Comparison of ENCODE assay signal across 8 cellular contexts in the genomic region with DNA sequence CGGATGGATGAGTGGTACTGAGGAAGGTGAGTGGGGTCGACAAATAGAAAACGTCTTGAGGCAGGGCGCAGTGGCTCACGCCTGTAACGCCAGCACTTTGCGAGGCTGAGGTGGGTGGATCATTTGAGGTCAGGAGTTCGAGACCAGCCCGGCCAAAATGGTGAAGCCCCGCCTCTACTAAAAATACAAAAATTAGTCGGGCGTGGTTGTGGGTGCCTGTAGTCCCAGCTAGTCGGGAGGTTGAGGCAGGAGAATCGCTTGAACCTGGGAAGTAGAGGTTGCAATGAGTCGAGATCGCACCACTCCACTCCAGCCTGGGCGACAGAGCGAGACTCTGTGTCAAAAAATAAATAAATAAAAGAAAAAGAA. TPM values are rescaled to one million over a fixed set of nuclear protein-coding genes. Genes with fewer than 3 reads are reported as not detected.
DNase-seq lines count a peak whose midpoint lies in the region; ATAC-seq, FAIRE-seq and TF ChIP-seq lines count a peak whose summit lies in the region.
"Not testable (repeated sequence)": the region's sequence is repeated elsewhere in the genome, so short reads cannot be mapped to it uniquely, and the experiment has no call there.

No MANE protein-coding gene starts in this region.

- H3K27ac ChIP-seq in CD8-positive, alpha-beta T cell (ENCODE audit: low read depth, low read length); endothelial cell of umbilical vein (ENCODE audit: insufficient read depth, low read depth, low read length): not testable (repeated sequence)
- H3K27ac ChIP-seq in HepG2 (ENCODE audit: extremely low read length, insufficient read depth, low read length) (peak overlapping the region; percentile 51), parathyroid adenoma (peak overlapping the region; percentile 99), testis (peak overlapping the region; percentile 64 to 74)

- peaks cover 45% of the 10 kb centered on the region for H3K27me3 ChIP-seq in CD8-positive, alpha-beta T cell (ENCODE audit: insufficient read depth, low read length)
- H3K27me3 ChIP-seq in endothelial cell of umbilical vein (ENCODE audit: control insufficient read depth in 2 of 2, insufficient read depth in 2 of 2, low read length in 2 of 2), result peaks cover 32 to 35% of the 10 kb centered on the region in 2 experiments
- H3K27me3 ChIP-seq in HepG2 (ENCODE audit: control insufficient read depth in 1 of 2, insufficient read depth in 2 of 2, low read length in 2 of 2); parathyroid adenoma (ENCODE audit: control insufficient read depth, insufficient read depth, low read length); testis: not testable (repeated sequence)

- H2AFZ ChIP-seq in endothelial cell of umbilical vein (ENCODE audit: low read depth, low read length) (peak overlapping the region; percentile 90), parathyroid adenoma (peak overlapping the region; percentile 43)
- not testable (repeated sequence) for H2AFZ ChIP-seq in HepG2 (ENCODE audit: low read length)

- H3K4me2 ChIP-seq in endothelial cell of umbilical vein (ENCODE audit: insufficient read depth, low read length) (peak overlapping the region; percentile 72), HepG2 (ENCODE audit: low read depth, low read length) (peak overlapping the region; percentile 99), parathyroid adenoma (ENCODE audit: low read length) (peak overlapping the region; percentile 71)

- H3K36me3 Mint-ChIP-seq in CD8-positive, alpha-beta T cell; IgD-negative memory B cell: not testable (repeated sequence)
- H3K36me3 Mint-ChIP-seq in activated B cell treated with CpG ODN at 0.5 μM for 24 hours (ENCODE audit: low read depth), result peaks cover 20% of the 10 kb centered on the region
- H3K36me3 Mint-ChIP-seq in activated naive CD8-positive, alpha-beta T cell treated with anti-CD3 and anti-CD28 coated beads, Interleukin-2, amount 50 U/mL, for 24 hours (ENCODE audit: low read depth), result peaks cover 13% of the 10 kb centered on the region

- dilution Hi-C loops in endothelial cell of umbilical vein (cut with MboI; ENCODE audit: extremely low pct_ligation_motif_present, low sequenced_read_pairs), result not testable (repeated sequence)

- H3K4me1 ChIP-seq in CD8-positive, alpha-beta T cell (ENCODE audit: insufficient read depth, low read length), result peaks cover 59% of the 10 kb centered on the region
- not testable (repeated sequence) for H3K4me1 ChIP-seq in endothelial cell of umbilical vein (ENCODE audit: control insufficient read depth, extremely low read depth, insufficient read depth, low read length)
- peaks cover 66% of the 10 kb centered on the region for H3K4me1 ChIP-seq in HepG2 (ENCODE audit: insufficient read depth, low read length)
- peaks cover 20% of the 10 kb centered on the region for H3K4me1 ChIP-seq in parathyroid adenoma
- H3K4me1 ChIP-seq in testis, result peaks cover 24% of the 10 kb centered on the region

- TF ChIP-seq RAD21 in HepG2 (CRISPR knock-in tag; IDR thresholded peaks at IDR 0.05), result not testable (repeated sequence)

- H3K4me3 ChIP-seq in CD8-positive, alpha-beta T cell (ENCODE audit: low read depth, low read length), result not testable (repeated sequence)
- H3K4me3 ChIP-seq in endothelial cell of umbilical vein (replicated peaks in 1 of 3; ENCODE audit: insufficient read depth in 1 of 3, low read depth in 1 of 3, low read length in 3 of 3) (peak overlapping the region in 1 of 3 experiments; percentile 42), HepG2 (replicated peaks in 1 of 3; ENCODE audit: insufficient read depth in 1 of 3, low read depth in 2 of 3, low read length in 3 of 3) (peak overlapping the region; percentile 51 to 80 (median 54)), parathyroid adenoma (ENCODE audit: low read depth, low read length) (peak overlapping the region; percentile 42), testis (peak overlapping the region in 1 of 2 donors; percentile 26)

- in situ Hi-C loops in HepG2 (cut with HindIII; ENCODE audit: extremely low pct_ligation_motif_present, low pct_unique_long_range_greater_than_20kb), result loop anchor here (5.0 kb wide), 1 partner anchor 68 kb away; no protein-coding TSS in a partner anchor

- not testable (repeated sequence) for H3K27ac Mint-ChIP-seq in CD8-positive, alpha-beta T cell
- H3K27ac Mint-ChIP-seq in IgD-negative memory B cell, result peak overlapping the region; percentile 28 to 95 (median 94)
- H3K27ac Mint-ChIP-seq in activated B cell treated with CpG ODN at 0.5 μM for 24 hours, result peak overlapping the region; percentile 98
- H3K27ac Mint-ChIP-seq in activated naive CD8-positive, alpha-beta T cell treated with anti-CD3 and anti-CD28 coated beads, Interleukin-2, amount 50 U/mL, for 24 hours, result peak overlapping the region; percentile 35

- not testable (repeated sequence) for H3K79me2 ChIP-seq in endothelial cell of umbilical vein (ENCODE audit: control insufficient read depth, insufficient read depth, low read length); HepG2 (ENCODE audit: insufficient read depth, low read length); parathyroid adenoma

- not testable (repeated sequence) for H3K9me3 ChIP-seq in CD8-positive, alpha-beta T cell (ENCODE audit: low read length); endothelial cell of umbilical vein (replicated peaks; ENCODE audit: control insufficient read depth, insufficient read depth, low read length); HepG2 (ENCODE audit: low read length); parathyroid adenoma (ENCODE audit: control insufficient read depth, low read length); testis

- TF ChIP-seq POLR2A in endothelial cell of umbilical vein (IDR thresholded peaks at IDR 0.05; ENCODE audit: low read depth, low read length); HepG2 (IDR thresholded peaks at IDR 0.05; ENCODE audit: insufficient read depth in 1 of 2, low read depth in 2 of 2, low read length in 2 of 2); testis (IDR thresholded peaks at IDR 0.05): not testable (repeated sequence)

- intact Hi-C loops in CD8-positive, alpha-beta T cell (cut with DNase I, micrococcal nuclease), result loop anchor here in 1 of 2 experiments (2.0 to 10.0 kb wide), 3 partner anchors 55 to 365 kb away; a partner anchor contains a TSS
- intact Hi-C loops in activated B cell treated with CpG ODN at 0.5 μM for 24 hours (cut with micrococcal nuclease), result loop anchor here (1.0 to 5.0 kb wide), 12 partner anchors 11 to 878 kb away; a partner anchor contains a TSS
- intact Hi-C loops in endothelial cell of umbilical vein (cut with micrococcal nuclease), result loop anchor here (1.0 to 5.0 kb wide), 4 partner anchors 27 to 392 kb away; a partner anchor contains a TSS
- intact Hi-C loops in HepG2 (cut with micrococcal nuclease; ENCODE audit: unreplicated experiment), result loop anchor here (5.0 kb wide), 1 partner anchor 68 kb away; no protein-coding TSS in a partner anchor
- intact Hi-C loops in testis (cut with DNase I; ENCODE audit: low total_unique reads), result not testable (repeated sequence)

- not testable (repeated sequence) for FAIRE-seq in endothelial cell of umbilical vein (lab: Jason Lieb, UNC); HepG2 (lab: Jason Lieb, UNC)

- TF ChIP-seq CTCF in CD8-positive, alpha-beta T cell (IDR thresholded peaks at IDR 0.05); activated B cell treated with CpG ODN at 0.5 μM for 24 hours (IDR thresholded peaks at IDR 0.05); endothelial cell of umbilical vein (IDR thresholded peaks at IDR 0.05; ENCODE audit: extremely low read depth in 1 of 2, insufficient read depth in 1 of 2, low read depth in 1 of 2, low read length in 2 of 2); HepG2 (CRISPR knock-in tag; IDR thresholded peaks at IDR 0.05); parathyroid adenoma (IDR thresholded peaks at IDR 0.05); testis (IDR thresholded peaks at IDR 0.05): not testable (repeated sequence)

- not testable (repeated sequence) for H4K20me1 ChIP-seq in endothelial cell of umbilical vein (replicated peaks; ENCODE audit: control insufficient read depth, extremely low read depth, insufficient read depth, low read length); HepG2 (ENCODE audit: insufficient read depth, low read length)

- peaks cover 59% of the 10 kb centered on the region for H3K4me1 Mint-ChIP-seq in CD8-positive, alpha-beta T cell (ENCODE audit: low read depth)
- H3K4me1 Mint-ChIP-seq in IgD-negative memory B cell (peaks cover 18 to 50% (median 47%) of the 10 kb centered on the region in 3 donors), activated B cell treated with CpG ODN at 0.5 μM for 24 hours (peaks cover 78% of the 10 kb centered on the region)
- H3K4me1 Mint-ChIP-seq in activated naive CD8-positive, alpha-beta T cell treated with anti-CD3 and anti-CD28 coated beads, Interleukin-2, amount 50 U/mL, for 24 hours, result peaks cover 59% of the 10 kb centered on the region

- POLR2A ChIA-PET in CD8-positive, alpha-beta T cell (lab: Charles Lee); endothelial cell of umbilical vein (lab: Charles Lee): not testable (repeated sequence)
- POLR2A ChIA-PET in activated B cell treated with CpG ODN at 0.5 μM for 24 hours (lab: Charles Lee) (interaction anchor here (0.9 to 10.6 kb wide), 14 partner anchors 14 to 488 kb away, joined by 3 to 408 read pairs (median 11); a partner anchor contains a TSS), HepG2 (lab: Yijun Ruan, JAX) (interaction anchor here (1.0 to 1.7 kb wide), 9 partner anchors 16 to 182 kb away, joined by 3 to 10 read pairs (median 4); a partner anchor contains a TSS)

- not testable (repeated sequence) for DNase-seq in CD8-positive, alpha-beta T cell; activated B cell treated with CpG ODN at 0.5 μM for 24 hours; activated naive CD8-positive, alpha-beta T cell treated with anti-CD3 and anti-CD28 coated beads, Interleukin-2, amount 50 U/mL, for 24 hours; endothelial cell of umbilical vein (ENCODE audit: low read depth, low spot score); HepG2 (ENCODE audit: low spot score); testis

- CTCF ChIA-PET in CD8-positive, alpha-beta T cell (lab: Charles Lee); HepG2 (lab: Yijun Ruan, JAX; ENCODE audit: low intra/inter-chr PET ratio, low total read pairs): not testable (repeated sequence)
- CTCF ChIA-PET in activated B cell treated with CpG ODN at 0.5 μM for 24 hours (lab: Charles Lee), result interaction anchor here (1.0 to 2.1 kb wide), 3 partner anchors 9 to 28 kb away, joined by 3 to 20 read pairs (median 4); no protein-coding TSS in a partner anchor
- CTCF ChIA-PET in endothelial cell of umbilical vein (lab: Charles Lee), result interaction anchor here (2.6 kb wide), 1 partner anchor 28 kb away, joined by 48 read pairs; no protein-coding TSS in a partner anchor

- not testable (repeated sequence) for BruUV-seq in endothelial cell of umbilical vein (replicated peaks; lab: Mats Ljungman, UMichigan); HepG2 (replicated peaks; lab: Mats Ljungman, UMichigan)

- peak overlapping the region; percentile 69 for H3K4me3 Mint-ChIP-seq in CD8-positive, alpha-beta T cell
- peak overlapping the region; percentile 84 to 95 (median 90) for H3K4me3 Mint-ChIP-seq in IgD-negative memory B cell
- H3K4me3 Mint-ChIP-seq in activated B cell treated with CpG ODN at 0.5 μM for 24 hours, result peak overlapping the region; percentile 93
- H3K4me3 Mint-ChIP-seq in activated naive CD8-positive, alpha-beta T cell treated with anti-CD3 and anti-CD28 coated beads, Interleukin-2, amount 50 U/mL, for 24 hours, result peak overlapping the region; percentile 73

- H3K9me1 ChIP-seq in endothelial cell of umbilical vein (replicated peaks; ENCODE audit: control insufficient read depth, extremely low read depth, insufficient read depth, low read length), result not testable (repeated sequence)

- WGBS in HepG2 (ENCODE audit: low lambda C conversion rate), result 31% methylated on average over 17 of the region's 18 CpGs
- 10 to 12% methylated on average over 18 of the region's 18 CpGs for WGBS in testis, 2 donors

- not testable (repeated sequence) for TF ChIP-seq EP300 in HepG2 (IDR thresholded peaks at IDR 0.05; ENCODE audit: low read depth in 2 of 2, low read length in 2 of 2); HepG2 (CRISPR knock-in tag; IDR thresholded peaks at IDR 0.05; ENCODE audit: borderline replicate concordance)

- H3K27me3 Mint-ChIP-seq in CD8-positive, alpha-beta T cell (ENCODE audit: low read depth), result peaks cover 63% of the 10 kb centered on the region
- H3K27me3 Mint-ChIP-seq in IgD-negative memory B cell, result peaks cover 10% of the 10 kb centered on the region
- not testable (repeated sequence) for H3K27me3 Mint-ChIP-seq in activated B cell treated with CpG ODN at 0.5 μM for 24 hours
- peaks cover 67% of the 10 kb centered on the region for H3K27me3 Mint-ChIP-seq in activated naive CD8-positive, alpha-beta T cell treated with anti-CD3 and anti-CD28 coated beads, Interleukin-2, amount 50 U/mL, for 24 hours

- not testable (repeated sequence) for H3K9me3 Mint-ChIP-seq in CD8-positive, alpha-beta T cell; IgD-negative memory B cell; activated B cell treated with CpG ODN at 0.5 μM for 24 hours; activated naive CD8-positive, alpha-beta T cell treated with anti-CD3 and anti-CD28 coated beads, Interleukin-2, amount 50 U/mL, for 24 hours

- not testable (repeated sequence) for H3K9ac ChIP-seq in endothelial cell of umbilical vein (replicated peaks; ENCODE audit: extremely low read depth, insufficient read depth, low read length); parathyroid adenoma
- peak overlapping the region; percentile 58; the same call in 1 of the 2 replicates for H3K9ac ChIP-seq in HepG2 (ENCODE audit: insufficient read depth, low read depth, low read length)

- H3K36me3 ChIP-seq in CD8-positive, alpha-beta T cell (ENCODE audit: insufficient read depth, low read length); endothelial cell of umbilical vein (ENCODE audit: control insufficient read depth in 2 of 2, extremely low read depth in 1 of 2, insufficient read depth in 2 of 2, low read length in 2 of 2); HepG2 (replicated peaks in 1 of 2; ENCODE audit: control insufficient read depth in 1 of 2, insufficient read depth in 2 of 2, low read length in 2 of 2); parathyroid adenoma (ENCODE audit: control insufficient read depth, insufficient read depth, low read length); testis (ENCODE audit: low read depth, missing control alignments): not testable (repeated sequence)

- not testable (repeated sequence) for ATAC-seq in CD8-positive, alpha-beta T cell; activated B cell treated with CpG ODN at 0.5 μM for 24 hours (ENCODE audit: low read depth); activated naive CD8-positive, alpha-beta T cell treated with anti-CD3 and anti-CD28 coated beads, Interleukin-2, amount 50 U/mL, for 24 hours; HepG2

RNA-seq across cellular contexts. Expression of a gene that starts 0.7 kb away (rescaled TPM):
- under 1 TPM; 0.08 to 0.39 TPM for total RNA-seq in CD8-positive, alpha-beta T cell
- polyA plus RNA-seq in IgD-negative memory B cell (not detected), endothelial cell of umbilical vein (0.22 and 0.30 TPM in 2 replicates), HepG2 (2011; rRNA removed) (1.6 and 1.7 TPM in 2 replicates), testis (ENCODE audit: insufficient read depth, low read depth, low replicate concordance) (7.7 TPM)
- total RNA-seq in activated B cell treated with CpG ODN at 0.5 μM for 24 hours (34.5 and 44.3 TPM in 2 replicates), endothelial cell of umbilical vein (0.76 and 0.91 TPM in 2 replicates), HepG2 (2016; rRNA removed; fragmentation: Illumina TruSeq; extraction: Trizol) (0.24 and 0.29 TPM in 2 replicates), testis (10 to 100 TPM in 1 of 2 donors, 1 to 10 TPM in 1; 6.9 to 16.0 TPM)
- 0.13 TPM in 2 replicates for polyA plus RNA-seq in endothelial cell of umbilical vein (2011; cell fraction: cytosol; rRNA removed)
- 0.92 and 0.99 TPM in 2 replicates for polyA plus RNA-seq in endothelial cell of umbilical vein (2011; cell fraction: nucleus; rRNA removed)
- polyA plus RNA-seq in endothelial cell of umbilical vein (2012), result 0.60 and 1.2 TPM in 2 replicates
- 0.30 and 0.53 TPM in 2 replicates for polyA minus RNA-seq in endothelial cell of umbilical vein
- polyA minus RNA-seq in endothelial cell of umbilical vein (2011; cell fraction: cytosol; rRNA and poly(A)+ RNA removed), result not detected
- polyA minus RNA-seq in endothelial cell of umbilical vein (2011; cell fraction: nucleus; rRNA and poly(A)+ RNA removed), result 0.53 and 0.72 TPM in 2 replicates
- 0.09 and 0.20 TPM in 2 replicates for total RNA-seq in HepG2 (2016; cell fraction: cytosol; rRNA removed; fragmentation: Illumina TruSeq; extraction: Trizol; ENCODE audit: low read depth)
- total RNA-seq in HepG2 (2016; cell fraction: insoluble cytoplasmic fraction; rRNA removed; fragmentation: Illumina TruSeq; extraction: Trizol), result 0.10 and 0.35 TPM in 2 replicates
- total RNA-seq in HepG2 (2016; cell fraction: membrane; rRNA removed; fragmentation: Illumina TruSeq; extraction: Trizol), result 0.34 TPM in 2 replicates
- 0.66 and 0.81 TPM in 2 replicates for total RNA-seq in HepG2 (2016; cell fraction: nucleus; rRNA removed; fragmentation: Illumina TruSeq; extraction: Trizol)
- 0.29 and 0.46 TPM in 2 replicates for polyA plus RNA-seq in HepG2 (2011; cell fraction: cytosol; rRNA removed)
- polyA plus RNA-seq in HepG2 (2011; cell fraction: nucleus; rRNA removed), result 13.3 and 15.9 TPM in 2 replicates
- polyA plus RNA-seq in HepG2 (2012), result 2.6 and 3.4 TPM in 2 replicates
- polyA plus RNA-seq in HepG2 (2016; cell fraction: cytosol; fragmentation: Illumina TruSeq; extraction: Trizol; ENCODE audit: low read depth), result 0.17 and 0.27 TPM in 2 replicates
- polyA plus RNA-seq in HepG2 (2016; cell fraction: insoluble cytoplasmic fraction; fragmentation: Illumina TruSeq; extraction: Trizol; ENCODE audit: low read depth), result 1.1 and 1.3 TPM in 2 replicates
- 0.78 and 1.2 TPM in 2 replicates for polyA plus RNA-seq in HepG2 (2016; cell fraction: membrane; fragmentation: Illumina TruSeq; extraction: Trizol; ENCODE audit: low read depth)
- 9.8 and 11.7 TPM in 2 replicates for polyA plus RNA-seq in HepG2 (2016; cell fraction: nucleus; fragmentation: Illumina TruSeq; extraction: Trizol; ENCODE audit: insufficient read depth, low read depth)
- 4.0 TPM in 1 of 2 replicates, not detected in the other for polyA minus RNA-seq in HepG2 (2011; rRNA and poly(A)+ RNA removed; ENCODE audit: low replicate concordance)
- polyA minus RNA-seq in HepG2 (2011; cell fraction: cytosol; rRNA and poly(A)+ RNA removed), result 0.62 and 0.79 TPM in 2 replicates
- 4.2 and 4.6 TPM in 2 replicates for polyA minus RNA-seq in HepG2 (2011; cell fraction: nucleus; rRNA and poly(A)+ RNA removed)

RNA-seq across cellular contexts. Expression of a gene that starts 35.5 kb away (rescaled TPM):
- under 1 TPM in 1 of 2 experiments, not detected in 1; 1.00 TPM for total RNA-seq in CD8-positive, alpha-beta T cell
- polyA plus RNA-seq in IgD-negative memory B cell, result 4.2 TPM
- 1.4 and 2.4 TPM in 2 replicates for total RNA-seq in activated B cell treated with CpG ODN at 0.5 μM for 24 hours
- total RNA-seq in endothelial cell of umbilical vein, result 0.48 TPM in 1 of 2 replicates, not detected in the other
- polyA plus RNA-seq in endothelial cell of umbilical vein, result 0.19 and 0.41 TPM in 2 replicates
- polyA plus RNA-seq in endothelial cell of umbilical vein (2011; cell fraction: cytosol; rRNA removed), result 0.08 and 0.28 TPM in 2 replicates
- 1.4 and 2.0 TPM in 2 replicates for polyA plus RNA-seq in endothelial cell of umbilical vein (2011; cell fraction: nucleus; rRNA removed)
- 0.44 and 0.87 TPM in 2 replicates for polyA plus RNA-seq in endothelial cell of umbilical vein (2012)
- 0.46 TPM in 1 of 2 replicates, not detected in the other for polyA minus RNA-seq in endothelial cell of umbilical vein
- polyA minus RNA-seq in endothelial cell of umbilical vein (2011; cell fraction: cytosol; rRNA and poly(A)+ RNA removed), result not detected
- polyA minus RNA-seq in endothelial cell of umbilical vein (2011; cell fraction: nucleus; rRNA and poly(A)+ RNA removed), result 0.53 and 0.77 TPM in 2 replicates
- not detected in 2 replicates for total RNA-seq in HepG2 (2016; rRNA removed; fragmentation: Illumina TruSeq; extraction: Trizol)
- total RNA-seq in HepG2 (2016; cell fraction: cytosol; rRNA removed; fragmentation: Illumina TruSeq; extraction: Trizol; ENCODE audit: low read depth), result not detected in 2 replicates
- not detected in 2 replicates for total RNA-seq in HepG2 (2016; cell fraction: insoluble cytoplasmic fraction; rRNA removed; fragmentation: Illumina TruSeq; extraction: Trizol)
- total RNA-seq in HepG2 (2016; cell fraction: membrane; rRNA removed; fragmentation: Illumina TruSeq; extraction: Trizol), result not detected in 2 replicates
- total RNA-seq in HepG2 (2016; cell fraction: nucleus; rRNA removed; fragmentation: Illumina TruSeq; extraction: Trizol), result not detected in 2 replicates
- polyA plus RNA-seq in HepG2 (2011; rRNA removed), result not detected in 2 replicates
- not detected in 2 replicates for polyA plus RNA-seq in HepG2 (2011; cell fraction: cytosol; rRNA removed)
- 0.10 and 0.14 TPM in 2 replicates for polyA plus RNA-seq in HepG2 (2011; cell fraction: nucleus; rRNA removed)
- 0.05 and 0.16 TPM in 2 replicates for polyA plus RNA-seq in HepG2 (2012)
- not detected in 2 replicates for polyA plus RNA-seq in HepG2 (2016; cell fraction: cytosol; fragmentation: Illumina TruSeq; extraction: Trizol; ENCODE audit: low read depth)
- polyA plus RNA-seq in HepG2 (2016; cell fraction: insoluble cytoplasmic fraction; fragmentation: Illumina TruSeq; extraction: Trizol; ENCODE audit: low read depth), result not detected in 2 replicates
- polyA plus RNA-seq in HepG2 (2016; cell fraction: membrane; fragmentation: Illumina TruSeq; extraction: Trizol; ENCODE audit: low read depth), result not detected in 2 replicates
- polyA plus RNA-seq in HepG2 (2016; cell fraction: nucleus; fragmentation: Illumina TruSeq; extraction: Trizol; ENCODE audit: insufficient read depth, low read depth), result not detected in 2 replicates
- polyA minus RNA-seq in HepG2 (2011; rRNA and poly(A)+ RNA removed; ENCODE audit: low replicate concordance), result not detected in 2 replicates
- not detected in 2 replicates for polyA minus RNA-seq in HepG2 (2011; cell fraction: cytosol; rRNA and poly(A)+ RNA removed)
- polyA minus RNA-seq in HepG2 (2011; cell fraction: nucleus; rRNA and poly(A)+ RNA removed), result not detected in 2 replicates
- total RNA-seq in testis, result 1 to 10 TPM; 1.3 to 2.0 TPM
- 11.5 TPM for polyA plus RNA-seq in testis (ENCODE audit: insufficient read depth, low read depth, low replicate concordance)

RNA-seq across cellular contexts. Expression of a gene that starts 46.3 kb away (rescaled TPM):
- 100 to 1,000 TPM; 320 to 327 TPM for total RNA-seq in CD8-positive, alpha-beta T cell
- polyA plus RNA-seq in IgD-negative memory B cell (130 TPM), endothelial cell of umbilical vein (48.4 and 67.3 TPM in 2 replicates), HepG2 (2011; rRNA removed) (10.3 and 15.9 TPM in 2 replicates), testis (ENCODE audit: insufficient read depth, low read depth, low replicate concordance) (68.0 TPM)
- total RNA-seq in activated B cell treated with CpG ODN at 0.5 μM for 24 hours (66.9 and 79.5 TPM in 2 replicates), endothelial cell of umbilical vein (46.7 and 50.6 TPM in 2 replicates), HepG2 (2016; rRNA removed; fragmentation: Illumina TruSeq; extraction: Trizol) (11.7 and 13.5 TPM in 2 replicates), testis (10 to 100 TPM; 93.8 to 96.6 TPM)
- polyA plus RNA-seq in endothelial cell of umbilical vein (2011; cell fraction: cytosol; rRNA removed), result 23.6 and 35.3 TPM in 2 replicates
- polyA plus RNA-seq in endothelial cell of umbilical vein (2011; cell fraction: nucleus; rRNA removed), result 59.9 and 72.4 TPM in 2 replicates
- polyA plus RNA-seq in endothelial cell of umbilical vein (2012), result 30.6 and 44.4 TPM in 2 replicates
- polyA minus RNA-seq in endothelial cell of umbilical vein, result 32.3 and 35.5 TPM in 2 replicates
- 35.7 TPM for polyA minus RNA-seq in endothelial cell of umbilical vein (2011; cell fraction: cytosol; rRNA and poly(A)+ RNA removed)
- polyA minus RNA-seq in endothelial cell of umbilical vein (2011; cell fraction: nucleus; rRNA and poly(A)+ RNA removed), result 24.9 and 35.3 TPM in 2 replicates
- total RNA-seq in HepG2 (2016; cell fraction: cytosol; rRNA removed; fragmentation: Illumina TruSeq; extraction: Trizol; ENCODE audit: low read depth), result 1.7 and 2.8 TPM in 2 replicates
- total RNA-seq in HepG2 (2016; cell fraction: insoluble cytoplasmic fraction; rRNA removed; fragmentation: Illumina TruSeq; extraction: Trizol), result 11.7 and 13.1 TPM in 2 replicates
- total RNA-seq in HepG2 (2016; cell fraction: membrane; rRNA removed; fragmentation: Illumina TruSeq; extraction: Trizol), result 5.8 and 8.2 TPM in 2 replicates
- total RNA-seq in HepG2 (2016; cell fraction: nucleus; rRNA removed; fragmentation: Illumina TruSeq; extraction: Trizol), result 7.5 and 8.1 TPM in 2 replicates
- 10.6 and 16.6 TPM in 2 replicates for polyA plus RNA-seq in HepG2 (2011; cell fraction: cytosol; rRNA removed)
- 35.4 and 44.9 TPM in 2 replicates for polyA plus RNA-seq in HepG2 (2011; cell fraction: nucleus; rRNA removed)
- 8.7 and 11.8 TPM in 2 replicates for polyA plus RNA-seq in HepG2 (2012)
- polyA plus RNA-seq in HepG2 (2016; cell fraction: cytosol; fragmentation: Illumina TruSeq; extraction: Trizol; ENCODE audit: low read depth), result 1.6 and 2.2 TPM in 2 replicates
- 12.2 and 13.2 TPM in 2 replicates for polyA plus RNA-seq in HepG2 (2016; cell fraction: insoluble cytoplasmic fraction; fragmentation: Illumina TruSeq; extraction: Trizol; ENCODE audit: low read depth)
- polyA plus RNA-seq in HepG2 (2016; cell fraction: membrane; fragmentation: Illumina TruSeq; extraction: Trizol; ENCODE audit: low read depth), result 4.7 and 5.2 TPM in 2 replicates
- 17.3 and 19.8 TPM in 2 replicates for polyA plus RNA-seq in HepG2 (2016; cell fraction: nucleus; fragmentation: Illumina TruSeq; extraction: Trizol; ENCODE audit: insufficient read depth, low read depth)
- polyA minus RNA-seq in HepG2 (2011; rRNA and poly(A)+ RNA removed; ENCODE audit: low replicate concordance), result 20.5 and 64.7 TPM in 2 replicates
- polyA minus RNA-seq in HepG2 (2011; cell fraction: cytosol; rRNA and poly(A)+ RNA removed), result 7.3 and 8.6 TPM in 2 replicates
- 14.4 and 16.1 TPM in 2 replicates for polyA minus RNA-seq in HepG2 (2011; cell fraction: nucleus; rRNA and poly(A)+ RNA removed)

RNA-seq across cellular contexts. Expression of a gene that starts 54.2 kb away (rescaled TPM):
- total RNA-seq in CD8-positive, alpha-beta T cell, result 10 to 100 TPM; 19.4 to 21.8 TPM
- polyA plus RNA-seq in IgD-negative memory B cell (32.8 TPM), endothelial cell of umbilical vein (40.9 and 56.7 TPM in 2 replicates), HepG2 (2011; rRNA removed) (17.4 and 18.6 TPM in 2 replicates), testis (ENCODE audit: insufficient read depth, low read depth, low replicate concordance) (30.7 TPM)
- total RNA-seq in activated B cell treated with CpG ODN at 0.5 μM for 24 hours (58.8 and 65.5 TPM in 2 replicates), endothelial cell of umbilical vein (63.9 and 73.8 TPM in 2 replicates), HepG2 (2016; rRNA removed; fragmentation: Illumina TruSeq; extraction: Trizol) (39.5 and 54.0 TPM in 2 replicates), testis (10 to 100 TPM; 42.2 to 51.7 TPM)
- 23.6 and 29.6 TPM in 2 replicates for polyA plus RNA-seq in endothelial cell of umbilical vein (2011; cell fraction: cytosol; rRNA removed)
- polyA plus RNA-seq in endothelial cell of umbilical vein (2011; cell fraction: nucleus; rRNA removed), result 116 and 120 TPM in 2 replicates
- polyA plus RNA-seq in endothelial cell of umbilical vein (2012), result 28.1 and 36.5 TPM in 2 replicates
- 24.6 and 40.3 TPM in 2 replicates for polyA minus RNA-seq in endothelial cell of umbilical vein
- 178 TPM for polyA minus RNA-seq in endothelial cell of umbilical vein (2011; cell fraction: cytosol; rRNA and poly(A)+ RNA removed)
- 30.4 and 43.1 TPM in 2 replicates for polyA minus RNA-seq in endothelial cell of umbilical vein (2011; cell fraction: nucleus; rRNA and poly(A)+ RNA removed)
- total RNA-seq in HepG2 (2016; cell fraction: cytosol; rRNA removed; fragmentation: Illumina TruSeq; extraction: Trizol; ENCODE audit: low read depth), result 15.4 and 20.6 TPM in 2 replicates
- 36.3 and 68.3 TPM in 2 replicates for total RNA-seq in HepG2 (2016; cell fraction: insoluble cytoplasmic fraction; rRNA removed; fragmentation: Illumina TruSeq; extraction: Trizol)
- total RNA-seq in HepG2 (2016; cell fraction: membrane; rRNA removed; fragmentation: Illumina TruSeq; extraction: Trizol), result 13.4 and 21.6 TPM in 2 replicates
- 45.6 and 51.7 TPM in 2 replicates for total RNA-seq in HepG2 (2016; cell fraction: nucleus; rRNA removed; fragmentation: Illumina TruSeq; extraction: Trizol)
- 8.8 and 21.4 TPM in 2 replicates for polyA plus RNA-seq in HepG2 (2011; cell fraction: cytosol; rRNA removed)
- polyA plus RNA-seq in HepG2 (2011; cell fraction: nucleus; rRNA removed), result 130 and 225 TPM in 2 replicates
- polyA plus RNA-seq in HepG2 (2012), result 15.4 and 19.9 TPM in 2 replicates
- polyA plus RNA-seq in HepG2 (2016; cell fraction: cytosol; fragmentation: Illumina TruSeq; extraction: Trizol; ENCODE audit: low read depth), result 6.4 and 7.1 TPM in 2 replicates
- polyA plus RNA-seq in HepG2 (2016; cell fraction: insoluble cytoplasmic fraction; fragmentation: Illumina TruSeq; extraction: Trizol; ENCODE audit: low read depth), result 26.1 and 31.2 TPM in 2 replicates
- polyA plus RNA-seq in HepG2 (2016; cell fraction: membrane; fragmentation: Illumina TruSeq; extraction: Trizol; ENCODE audit: low read depth), result 9.7 and 12.0 TPM in 2 replicates
- polyA plus RNA-seq in HepG2 (2016; cell fraction: nucleus; fragmentation: Illumina TruSeq; extraction: Trizol; ENCODE audit: insufficient read depth, low read depth), result 109 and 111 TPM in 2 replicates
- polyA minus RNA-seq in HepG2 (2011; rRNA and poly(A)+ RNA removed; ENCODE audit: low replicate concordance), result 74.3 and 134 TPM in 2 replicates
- polyA minus RNA-seq in HepG2 (2011; cell fraction: cytosol; rRNA and poly(A)+ RNA removed), result 24.6 and 41.4 TPM in 2 replicates
- polyA minus RNA-seq in HepG2 (2011; cell fraction: nucleus; rRNA and poly(A)+ RNA removed), result 12.1 and 19.6 TPM in 2 replicates
